8 cellular contexts compared by ENCODE assay signal in the genomic region with DNA sequence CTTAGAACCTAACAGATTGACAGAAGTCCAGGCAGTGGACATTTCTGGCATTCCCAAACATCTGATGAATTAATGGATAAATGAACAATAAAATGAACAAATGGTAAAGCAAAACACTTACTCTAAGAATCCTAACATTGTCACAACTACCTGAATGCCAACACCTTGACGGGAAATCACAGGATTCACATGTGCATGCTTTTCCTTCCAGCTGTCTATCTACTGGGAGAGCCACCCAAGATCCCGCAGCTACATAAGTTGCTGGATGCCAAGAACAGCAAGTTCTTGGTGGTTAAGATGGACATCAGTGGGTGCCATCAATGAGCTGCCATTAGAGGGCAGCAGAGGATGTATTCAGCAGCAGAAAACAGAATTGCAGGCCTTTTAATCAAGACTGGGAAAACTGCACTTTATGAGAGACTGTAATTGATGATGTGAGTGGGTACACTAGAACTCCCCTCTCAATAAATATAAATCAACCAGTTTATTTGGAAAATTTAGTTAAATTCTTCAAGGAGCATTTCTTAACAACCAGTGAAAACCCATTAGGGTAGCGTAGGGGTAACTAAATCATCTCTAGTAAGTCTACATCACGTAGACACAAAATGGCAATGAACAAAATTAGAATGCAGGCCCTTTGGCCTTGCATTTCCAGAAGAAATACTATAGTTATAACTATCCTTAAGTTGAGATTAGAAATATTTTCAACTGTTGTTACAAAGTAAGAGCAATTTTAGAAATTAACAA. TPM values are rescaled to one million over a fixed set of nuclear protein-coding genes. Genes with fewer than 3 reads are reported as not detected.
DNase-seq lines count a peak whose midpoint lies in the region; ATAC-seq and TF ChIP-seq lines count a peak whose summit lies in the region.

No MANE protein-coding gene starts in this region.

- TF ChIP-seq POLR2A in adrenal gland (IDR thresholded peaks at IDR 0.05): no peak

- TF ChIP-seq CTCF in LNCaP clone FGC (IDR thresholded peaks at IDR 0.05; ENCODE audit: control insufficient read depth, extremely low read depth, insufficient read depth) (peak; percentile 78), RWPE2 (IDR thresholded peaks at IDR 0.05; ENCODE audit: poor library complexity, severe bottlenecking) (peak; percentile 95), adrenal gland (IDR thresholded peaks at IDR 0.05) (peak; percentile 72 to 92 (median 79)), right atrium auricular region (IDR thresholded peaks at IDR 0.05) (peak; percentile 65 to 91)

- H3K27me3 ChIP-seq in RWPE2 (ENCODE audit: insufficient read depth, poor library complexity, severe bottlenecking): no peaks in the 10 kb centered on the region
- no peaks in the 10 kb centered on the region for H3K27me3 ChIP-seq in adrenal gland
- H3K27me3 ChIP-seq in right atrium auricular region: no peaks in the 10 kb centered on the region

- H3K27ac ChIP-seq in RWPE2 (ENCODE audit: poor library complexity, severe bottlenecking) (no peak overlapping the region), adrenal gland (no peak overlapping the region), right atrium auricular region (peak overlapping the region; percentile 2 to 31)

- no peaks in the 10 kb centered on the region for H3K4me1 ChIP-seq in RWPE2 (ENCODE audit: insufficient read depth, poor library complexity, severe bottlenecking)
- H3K4me1 ChIP-seq in adrenal gland (replicated peaks in 1 of 2): peaks cover 0 to 8% of the 10 kb centered on the region in 2 donors
- H3K4me1 ChIP-seq in right atrium auricular region: peaks cover 0 to 10% of the 10 kb centered on the region in 2 donors

- no peaks in the 10 kb centered on the region for H3K36me3 ChIP-seq in RWPE2 (ENCODE audit: low read depth)
- H3K36me3 ChIP-seq in adrenal gland (replicated peaks in 1 of 2): no peaks in the 10 kb centered on the region
- H3K36me3 ChIP-seq in right atrium auricular region: no peaks in the 10 kb centered on the region

- ATAC-seq in GM21576 (IDR thresholded peaks at IDR 0.05; ENCODE audit: unreplicated experiment) (peak; percentile 87), RWPE2 (ENCODE audit: low read depth) (peak; percentile 72), GM21528 (IDR thresholded peaks at IDR 0.05; ENCODE audit: low FRiP score, unreplicated experiment) (no peak)

- 50 to 60% (median 51%) methylated on average over 4 of the region's 4 CpGs for WGBS in adrenal gland, 4 donors

- intact Hi-C loops in adrenal gland (cut with DNase I): loop anchor here in 1 of 2 donors (5.0 kb wide), 1 partner anchor 118 kb away; no protein-coding TSS in a partner anchor

- H3K4me3 ChIP-seq in LNCaP clone FGC (ENCODE audit: low read depth, low read length) (no peak overlapping the region), RWPE2 (ENCODE audit: severe bottlenecking) (no peak overlapping the region), adrenal gland (no peak overlapping the region), right atrium auricular region (no peak overlapping the region)

- peak; percentile 61 for DNase-seq in Daoy (ENCODE audit: low read depth)
- DNase-seq in LNCaP clone FGC (ENCODE audit: low read depth): peak; percentile 62
- DNase-seq in RWPE2 (ENCODE audit: low spot score): no peak
- DNase-seq in adrenal gland: peak; percentile 54 to 90 (median 71)
- peak; percentile 80 for DNase-seq in right atrium auricular region (ENCODE audit: low spot score)
- DNase-seq in retina: peak; percentile 68

- H3K9me3 ChIP-seq in RWPE2 (ENCODE audit: severe bottlenecking) (no peaks in the 10 kb centered on the region), adrenal gland (replicated peaks in 1 of 3) (no peaks in the 10 kb centered on the region), right atrium auricular region (no peaks in the 10 kb centered on the region)

RNA-seq across cellular contexts. Expression of gene SESTD1, which starts 45.6 kb away (rescaled TPM):
- total RNA-seq in Daoy (2014; rRNA removed; shearing (Covaris generic)): 16.6 and 18.8 TPM in 2 replicates
- total RNA-seq in adrenal gland: 10 to 100 TPM in 7 of 8 donors, 1 to 10 TPM in 1; 7.6 to 28.2 (median 17.4) TPM
- 10 to 100 TPM in 1 of 3 donors, 1 to 10 TPM in 2; 4.7 to 16.0 (median 5.6) TPM for polyA plus RNA-seq in adrenal gland
- 10 to 100 TPM; 16.5 to 19.7 TPM for total RNA-seq in right atrium auricular region

Comparison
In these comparisons a context has a peak if more than half of its experiments do, and no peak if none do; other contexts are left out.
1. H3K27ac ChIP-seq: peak in right atrium auricular region (2 of 2); none in RWPE2 (single experiment) and adrenal gland (0 of 5).
2. Peak in every context shown above with its lines, with median percentiles within 50 percentile points of each other: CTCF ChIP-seq.